ENCODE assay signal across 19 cellular contexts in genomic region chr6:31892821-31893220, GRCh38. TPM values are rescaled to one million over a fixed set of nuclear protein-coding genes. Genes with fewer than 3 reads are reported as not detected.
"Had no signal": no experiment of that assay in that cellular context is flagged by ENCODE, and none has a peak within 500 bp of the region (broad histone marks: within the 10 kb centered on the region; RNA-seq: fewer than 3 reads in every experiment).

No MANE protein-coding gene starts in this region.

- H3K9me3 Mint-ChIP-seq: activated naive CD4-positive, alpha-beta T cell treated with anti-CD3 and anti-CD28 coated beads, Interleukin-2, amount 50 U/mL, for 24 hours; activated T-cell treated with anti-CD3 and anti-CD28 coated beads, Interleukin-2, amount 50 U/mL, for 72 hours; naive B cell; T-helper 2 cell treated with Interferon-gamma antibody and Interleukin-4, amounts not matched to agents 5 μg/mL and 100 μg/mL, for 36 hours had no signal

- ATAC-seq: activated T-cell treated with anti-CD3 and anti-CD28 coated beads, Interleukin-2, amount 50 U/mL, for 72 hours; gastroesophageal sphincter; heart left ventricle; left ventricle myocardium superior; pancreas; sciatic nerve had no signal

- H3K27me3 ChIP-seq: adrenal gland, breast epithelium, gastroesophageal sphincter, heart left ventricle, pancreas, thyroid gland had no signal

- H3K4me3 ChIP-seq: adrenal gland, breast epithelium, gastroesophageal sphincter, heart left ventricle, pancreas, smooth muscle cell, thyroid gland had no signal

- H3K4me1 ChIP-seq: breast epithelium, pancreas had no signal

- H3K27me3 Mint-ChIP-seq: activated naive CD4-positive, alpha-beta T cell treated with anti-CD3 and anti-CD28 coated beads, Interleukin-2, amount 50 U/mL, for 24 hours; naive B cell had no signal

- H3K4me3 Mint-ChIP-seq: activated naive CD4-positive, alpha-beta T cell treated with anti-CD3 and anti-CD28 coated beads, Interleukin-2, amount 50 U/mL, for 24 hours; activated T-cell treated with anti-CD3 and anti-CD28 coated beads, Interleukin-2, amount 50 U/mL, for 72 hours; T-helper 2 cell treated with Interferon-gamma antibody and Interleukin-4, amounts not matched to agents 5 μg/mL and 100 μg/mL, for 36 hours had no signal

- H3K27ac ChIP-seq: adrenal gland, breast epithelium, gastroesophageal sphincter, heart left ventricle, pancreas, thyroid gland had no signal

- H3K9me3 ChIP-seq: adrenal gland, breast epithelium, gastroesophageal sphincter, heart left ventricle, pancreas, thyroid gland had no signal

- DNase-seq: activated CD4-positive, alpha-beta T cell treated with anti-CD3 and anti-CD28 coated beads for 48 hours; activated CD4-positive, CD25-positive, alpha-beta regulatory T cell; activated gamma-delta T cell; activated T-cell treated with anti-CD3 and anti-CD28 coated beads, Interleukin-2, amount 50 U/mL, for 72 hours; adrenal gland; cortex of kidney; heart left ventricle; left ventricle myocardium superior; naive B cell; pancreas; stimulated activated CD4-positive, alpha-beta T cell treated with anti-CD3 and anti-CD28 coated beads, Interleukin-4, amount 100 ng/mL, for 1 hour; thyroid gland had no signal

- H3K4me2 ChIP-seq: smooth muscle cell had no signal

RNA-seq across cellular contexts. Expression of gene SLC44A4, which starts 14.0 kb away (rescaled TPM):
- total RNA-seq: activated CD8-positive, alpha-beta memory T cell treated with anti-CD3 and anti-CD28 coated beads for 36 hours; heart left ventricle; left ventricle myocardium superior had no signal

RNA-seq across cellular contexts. Expression of gene C2, which starts 34.7 kb away (rescaled TPM):
- total RNA-seq: smooth muscle cell had no signal
